In the genomic region with DNA sequence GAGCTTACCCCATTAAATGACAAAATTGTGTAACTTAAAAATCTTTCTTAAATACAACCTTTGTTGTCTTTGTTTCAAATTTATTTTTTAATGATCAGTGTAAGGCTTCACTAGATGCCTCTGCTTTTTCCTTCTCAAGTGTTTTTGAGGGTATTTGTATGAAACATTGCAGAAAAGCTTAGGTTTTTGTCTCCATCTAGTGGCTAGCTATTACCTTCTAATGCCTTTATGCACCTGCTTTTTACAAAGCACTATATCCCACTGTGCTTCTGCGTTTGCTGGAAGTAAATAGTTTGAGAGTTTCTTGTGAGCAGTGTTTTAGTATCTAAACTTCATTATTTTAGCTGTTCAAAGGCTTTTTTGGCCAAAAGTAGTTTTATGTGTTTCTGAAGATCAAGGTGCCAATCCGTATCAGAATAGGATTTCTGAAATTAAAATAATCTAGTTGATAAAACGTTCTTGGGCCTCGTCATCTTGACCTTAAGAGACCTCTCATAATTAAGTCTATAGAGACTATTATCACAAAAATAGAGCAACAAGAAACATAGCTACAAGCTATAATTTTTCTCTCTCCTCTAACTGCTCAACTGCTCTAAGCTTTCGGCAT, we compare ENCODE assay signal across 8 cellular contexts. TPM values are rescaled to one million over a fixed set of nuclear protein-coding genes. Genes with fewer than 3 reads are reported as not detected.
DNase-seq lines count a peak whose midpoint lies in the region; ATAC-seq and TF ChIP-seq lines count a peak whose summit lies in the region.

No MANE protein-coding gene starts in this region.

- no peaks in the 10 kb centered on the region for H3K79me2 ChIP-seq in SU-DHL-6 (ENCODE audit: insufficient read depth, low read length)

- H3K27ac ChIP-seq in SU-DHL-6 (ENCODE audit: low read depth, low read length) (no peak overlapping the region), ovary (no peak overlapping the region)

- H3K9me2 ChIP-seq in SU-DHL-6 (replicated peaks; ENCODE audit: insufficient read depth, low read length) = no peaks in the 10 kb centered on the region

- H3K4me3 ChIP-seq in SU-DHL-6 (ENCODE audit: insufficient read depth, low read length, poor library complexity, severe bottlenecking) (no peak overlapping the region), fibroblast of the aortic adventitia (ENCODE audit: low read depth, low read length) (no peak overlapping the region), ovary (no peak overlapping the region)

- WGBS in ovary, 3 donors = 52 to 56% (median 54%) methylated on average over 5 of the region's 5 CpGs

- H3K27me3 ChIP-seq in SU-DHL-6 (ENCODE audit: low read length) = no peaks in the 10 kb centered on the region
- H3K27me3 ChIP-seq in ovary = no peaks in the 10 kb centered on the region

- no peaks in the 10 kb centered on the region for H3K4me1 ChIP-seq in ovary (ENCODE audit: insufficient read depth)

- intact Hi-C loops in ovary (cut with DNase I) = loop anchor here in 2 of 4 donors (5.0 kb wide), 2 partner anchors 147 to 412 kb away; no protein-coding TSS in a partner anchor

- DNase-seq in A172 (ENCODE audit: low spot score) (peak; percentile 74), GM10266 (ENCODE audit: extremely low spot score) (peak; percentile 52), NCI-H1092 (lab: John Stamatoyannopoulos, UW) (peak; percentile 0), fibroblast of the aortic adventitia (ENCODE audit: low read depth) (peak; percentile 81), ovary (no peak), epidermal melanocyte (ENCODE audit: insufficient read length, low spot score) (no peak)

- H3K9ac ChIP-seq in SU-DHL-6 (ENCODE audit: low read length) = no peak overlapping the region

- ATAC-seq in GM19397 (IDR thresholded peaks at IDR 0.05; ENCODE audit: unreplicated experiment) = no peak

- TF ChIP-seq POLR2A in ovary (IDR thresholded peaks at IDR 0.05) = no peak

- no peak overlapping the region for H3K4me2 ChIP-seq in SU-DHL-6 (ENCODE audit: low read depth, low read length, poor library complexity, severe bottlenecking)

- 0 out of 2 replicates have a peak, but pooled peaks cover 5% of the 10 kb centered on the region for H3F3A ChIP-seq in SU-DHL-6 (ENCODE audit: insufficient read depth)

- H3K36me3 ChIP-seq in SU-DHL-6 (ENCODE audit: low read length) (peaks cover 10% of the 10 kb centered on the region; the same call in 1 of the 2 replicates), ovary (no peaks in the 10 kb centered on the region)

- H3K9me3 ChIP-seq in SU-DHL-6 (ENCODE audit: insufficient read depth, low read length) (no peaks in the 10 kb centered on the region), ovary (no peaks in the 10 kb centered on the region)

- H2AFZ ChIP-seq in SU-DHL-6 (ENCODE audit: low read depth, low read length, severe bottlenecking) = no peak overlapping the region

- TF ChIP-seq EP300 in ovary (IDR thresholded peaks at IDR 0.05) = no peak

- peak; percentile 68 for TF ChIP-seq CTCF in GM10266 (IDR thresholded peaks at IDR 0.05; ENCODE audit: control insufficient read depth, insufficient read depth, low read depth, missing control alignments)
- peak; percentile 61 for TF ChIP-seq CTCF in SU-DHL-6 (IDR thresholded peaks at IDR 0.05; ENCODE audit: insufficient read depth, low read length, poor library complexity, severe bottlenecking)
- TF ChIP-seq CTCF in fibroblast of the aortic adventitia (IDR thresholded peaks at IDR 0.05; ENCODE audit: insufficient read depth, low read length) = peak; percentile 72
- TF ChIP-seq CTCF in ovary (IDR thresholded peaks at IDR 0.05) = peak in 2 of 3 donors; percentile 54 to 67

- H4K20me1 ChIP-seq in SU-DHL-6 (ENCODE audit: low read depth, low read length) = no peaks in the 10 kb centered on the region

RNA-seq across cellular contexts. Expression of a gene that starts 47.0 kb away (rescaled TPM):
- total RNA-seq in A172 (2014; rRNA removed; shearing (Covaris generic)) = 56.2 and 72.9 TPM in 2 replicates
- total RNA-seq in fibroblast of the aortic adventitia (ENCODE audit: low replicate concordance) = 37.7 and 176 TPM in 2 replicates
- total RNA-seq in ovary = 10 to 100 TPM; 13.9 to 29.0 (median 25.8) TPM
- 10 to 100 TPM; 15.8 to 28.1 TPM for polyA plus RNA-seq in ovary

RNA-seq across cellular contexts. Expression of a gene that starts 56.2 kb away (rescaled TPM):
- 1.6 and 6.1 TPM in 2 replicates for total RNA-seq in A172 (2014; rRNA removed; shearing (Covaris generic))
- total RNA-seq in fibroblast of the aortic adventitia (ENCODE audit: low replicate concordance) = 0.18 TPM in 1 of 2 replicates, not detected in the other
- total RNA-seq in ovary = under 1 TPM in 4 of 7 donors, not detected in 3; 0.23 to 0.95 (median 0.25) TPM
- under 1 TPM; 0.05 to 0.46 TPM for polyA plus RNA-seq in ovary

Comparison
In these comparisons a context has a peak if more than half of its experiments do, and no peak if none do; other contexts are left out.
1. DNase-seq: peak in A172 (single experiment), GM10266 (single experiment), NCI-H1092 (single experiment) and fibroblast of the aortic adventitia (single experiment); none in ovary (0 of 5) and epidermal melanocyte (single experiment).
2. Peak in every context shown above with its lines, with median percentiles within 50 percentile points of each other: CTCF ChIP-seq.